Comparison of ENCODE assay signal across 8 cellular contexts in the genomic region with DNA sequence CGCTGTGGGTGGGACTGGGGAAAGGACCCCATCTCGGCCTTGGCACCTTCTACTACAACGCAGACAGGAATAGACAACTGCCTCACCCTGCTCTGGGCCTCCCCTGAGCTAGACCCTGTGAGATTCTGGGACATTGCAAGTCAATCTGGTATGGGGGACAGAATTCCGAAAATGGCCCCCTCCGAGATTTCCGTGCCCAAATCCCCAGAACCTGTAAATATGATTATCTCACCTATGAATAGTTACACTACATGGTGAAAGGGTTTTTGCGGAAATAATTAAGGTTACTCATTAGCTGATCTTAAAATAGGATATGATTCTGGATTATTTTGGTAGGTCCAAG. TPM values are rescaled to one million over a fixed set of nuclear protein-coding genes. Genes with fewer than 3 reads are reported as not detected.
DNase-seq lines count a peak whose midpoint lies in the region; ATAC-seq and TF ChIP-seq lines count a peak whose summit lies in the region.

No MANE protein-coding gene starts in this region.

- WGBS in prostate gland: 10% methylated on average over 7 of the region's 7 CpGs

- peak overlapping the region; percentile 96 for H3K9ac ChIP-seq in SU-DHL-6 (ENCODE audit: low read length)

- H3K9me2 ChIP-seq in SU-DHL-6 (replicated peaks; ENCODE audit: insufficient read depth, low read length): no peaks in the 10 kb centered on the region

- TF ChIP-seq CTCF in SU-DHL-6 (IDR thresholded peaks at IDR 0.05; ENCODE audit: insufficient read depth, low read length, poor library complexity, severe bottlenecking) (no peak), fibroblast of pulmonary artery (IDR thresholded peaks at IDR 0.05; ENCODE audit: low read length, missing control alignments) (no peak), prostate gland (IDR thresholded peaks at IDR 0.05) (no peak), GM13976 (IDR thresholded peaks at IDR 0.05; ENCODE audit: borderline replicate concordance, control extremely low read depth, extremely low read depth, insufficient read depth, missing control alignments) (no peak)

- H3K27ac ChIP-seq in SU-DHL-6 (ENCODE audit: low read depth, low read length) (peak overlapping the region; percentile 84), prostate gland (peak overlapping the region; percentile 94 to 97)

- in situ Hi-C loops in GM13976 (cut with MboI; ENCODE audit: low sequenced_read_pairs, unreplicated experiment): no loop called here

- intact Hi-C loops in prostate gland (cut with DNase I): no loop called here

- no peak for ATAC-seq in GM21528 (IDR thresholded peaks at IDR 0.05; ENCODE audit: low FRiP score, unreplicated experiment)

- H3K36me3 ChIP-seq in SU-DHL-6 (ENCODE audit: low read length) (no peaks in the 10 kb centered on the region), prostate gland (peaks cover 0 to 15% of the 10 kb centered on the region in 2 donors)

- H3K4me1 ChIP-seq in prostate gland (replicated peaks): peaks cover 10% of the 10 kb centered on the region

- H3K9me3 ChIP-seq in SU-DHL-6 (ENCODE audit: insufficient read depth, low read length) (no peaks in the 10 kb centered on the region), prostate gland (no peaks in the 10 kb centered on the region)

- TF ChIP-seq POLR2A in prostate gland (IDR thresholded peaks at IDR 0.05): no peak

- peak overlapping the region; percentile 83 for H3K4me3 ChIP-seq in GM08714 (ENCODE audit: low read length)
- H3K4me3 ChIP-seq in SU-DHL-6 (ENCODE audit: insufficient read depth, low read length, poor library complexity, severe bottlenecking): peak overlapping the region; percentile 73
- H3K4me3 ChIP-seq in fibroblast of pulmonary artery (replicated peaks; ENCODE audit: low read depth, low read length): peak overlapping the region; percentile 71
- H3K4me3 ChIP-seq in prostate gland: peak overlapping the region; percentile 82

- H3F3A ChIP-seq in SU-DHL-6 (ENCODE audit: insufficient read depth): peaks cover 16% of the 10 kb centered on the region

- H3K27me3 ChIP-seq in SU-DHL-6 (ENCODE audit: low read length) (no peaks in the 10 kb centered on the region), prostate gland (replicated peaks; ENCODE audit: insufficient read depth) (no peaks in the 10 kb centered on the region)

- H4K20me1 ChIP-seq in SU-DHL-6 (ENCODE audit: low read depth, low read length): no peaks in the 10 kb centered on the region

- H2AFZ ChIP-seq in SU-DHL-6 (ENCODE audit: low read depth, low read length, severe bottlenecking): peak overlapping the region; percentile 72

- peak overlapping the region; percentile 85 for H3K4me2 ChIP-seq in SU-DHL-6 (ENCODE audit: low read depth, low read length, poor library complexity, severe bottlenecking)

- H3K79me2 ChIP-seq in SU-DHL-6 (ENCODE audit: insufficient read depth, low read length): peaks cover 7% of the 10 kb centered on the region; the same call in 1 of the 2 replicates

- DNase-seq in fibroblast of pulmonary artery (ENCODE audit: low read depth) (no peak), prostate gland (ENCODE audit: low spot score) (no peak), DMS 273 treated with DMSO at 0.1 percent for 48 hours (lab: John Stamatoyannopoulos, UW) (no peak), NCI-H2081 treated with DMSO at 0.1 percent for 48 hours (lab: John Stamatoyannopoulos, UW) (no peak), GM13976 (ENCODE audit: low spot score) (no peak)

RNA-seq across cellular contexts. Expression of gene ZBTB45, which starts 0.6 kb away (rescaled TPM):
- total RNA-seq in prostate gland: 10 to 100 TPM; 22.0 to 24.0 TPM

RNA-seq across cellular contexts. Expression of gene SLC27A5, which starts 8.4 kb away (rescaled TPM):
- 10 to 100 TPM in 1 of 2 donors, 1 to 10 TPM in 1; 6.6 to 20.7 TPM for total RNA-seq in prostate gland

RNA-seq across cellular contexts. Expression of gene TRIM28, which starts 23.6 kb away (rescaled TPM):
- 100 to 1,000 TPM; 237 to 374 TPM for total RNA-seq in prostate gland

RNA-seq across cellular contexts. Expression of gene CHMP2A, which starts 34.7 kb away (rescaled TPM):
- 100 to 1,000 TPM; 102 to 126 TPM for total RNA-seq in prostate gland

RNA-seq across cellular contexts. Expression of gene UBE2M, which starts 38.2 kb away (rescaled TPM):
- 10 to 100 TPM; 27.7 to 44.2 TPM for total RNA-seq in prostate gland
